In the genomic region with DNA sequence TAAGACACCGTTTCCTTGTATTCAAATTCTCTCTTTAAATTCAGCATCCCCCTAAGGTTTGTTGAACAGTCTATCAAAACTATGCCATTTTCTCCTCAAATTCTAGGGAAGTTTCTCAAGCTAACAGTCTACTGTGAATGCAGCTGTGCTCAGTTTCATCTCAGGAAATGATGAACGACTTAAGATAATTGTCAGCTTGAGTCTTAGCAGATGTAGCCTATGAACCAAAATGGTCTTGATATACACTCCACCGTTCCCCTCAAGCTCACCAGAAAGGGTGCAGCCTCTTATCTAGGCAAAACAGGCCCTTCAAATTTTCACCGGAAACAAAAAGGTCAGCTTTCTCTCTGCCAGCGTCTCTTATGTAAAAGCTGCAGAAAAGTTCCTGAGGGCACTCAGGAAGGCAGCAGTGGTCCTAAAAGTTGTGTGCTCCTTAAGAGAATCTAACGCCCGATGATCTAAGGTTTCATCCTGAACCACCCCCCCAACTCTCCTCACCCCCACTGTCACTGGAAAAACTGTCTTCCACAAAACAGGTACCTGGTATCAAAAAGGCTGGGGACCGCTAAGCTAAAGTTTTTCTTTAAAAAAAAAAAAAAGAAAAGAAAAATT, we compare ENCODE assay signal across 1 cellular context.
TF ChIP-seq lines count a peak whose summit lies in the region.

No MANE protein-coding gene starts in this region.

TF ChIP-seq in K562, 482 proteins besides CTCF, POLR2A, EP300 and RAD21 (continued from another document and continues in another):
- TF ChIP-seq, protein P1, sequence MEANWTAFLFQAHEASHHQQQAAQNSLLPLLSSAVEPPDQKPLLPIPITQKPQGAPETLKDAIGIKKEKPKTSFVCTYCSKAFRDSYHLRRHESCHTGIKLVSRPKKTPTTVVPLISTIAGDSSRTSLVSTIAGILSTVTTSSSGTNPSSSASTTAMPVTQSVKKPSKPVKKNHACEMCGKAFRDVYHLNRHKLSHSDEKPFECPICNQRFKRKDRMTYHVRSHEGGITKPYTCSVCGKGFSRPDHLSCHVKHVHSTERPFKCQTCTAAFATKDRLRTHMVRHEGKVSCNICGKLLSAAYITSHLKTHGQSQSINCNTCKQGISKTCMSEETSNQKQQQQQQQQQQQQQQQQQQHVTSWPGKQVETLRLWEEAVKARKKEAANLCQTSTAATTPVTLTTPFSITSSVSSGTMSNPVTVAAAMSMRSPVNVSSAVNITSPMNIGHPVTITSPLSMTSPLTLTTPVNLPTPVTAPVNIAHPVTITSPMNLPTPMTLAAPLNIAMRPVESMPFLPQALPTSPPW (CRISPR knock-in tag; IDR thresholded peaks at IDR 0.05) = peak; percentile 60
- TF ChIP-seq SNRNP70 (optimal IDR thresholded peaks at IDR 0.05; ENCODE audit: low read depth, low read length) (no peak), MAFG (tag; conservative IDR thresholded peaks at IDR 0.05) (no peak), NUFIP1 (IDR thresholded peaks at IDR 0.05; ENCODE audit: partially characterized antibody) (no peak), ZNF184 (CRISPR knock-in tag; IDR thresholded peaks at IDR 0.05) (no peak), ETV5 (CRISPR knock-in tag; IDR thresholded peaks at IDR 0.05; ENCODE audit: low read depth) (peak; percentile 95), RHOXF2B (CRISPR knock-in tag; conservative IDR thresholded peaks at IDR 0.05) (no peak), CHD1 (IDR thresholded peaks at IDR 0.05; ENCODE audit: low read length) (no peak), ZNF347 (CRISPR knock-in tag; IDR thresholded peaks at IDR 0.05; ENCODE audit: low read depth) (no peak), AFF4 (CRISPR knock-in tag; IDR thresholded peaks at IDR 0.05) (peak; percentile 62), SMC3 (conservative IDR thresholded peaks at IDR 0.05; ENCODE audit: insufficient read depth, low read depth, low read length) (no peak), PHB2 (IDR thresholded peaks at IDR 0.05; ENCODE audit: low read depth) (peak; percentile 83), NKRF (IDR thresholded peaks at IDR 0.05; ENCODE audit: borderline replicate concordance) (no peak), BACH1 (tag; IDR thresholded peaks at IDR 0.05) (peak; percentile 63), ZKSCAN8 (CRISPR knock-in tag; IDR thresholded peaks at IDR 0.05) (0 out of 2 replicates have a peak, but pooled peaks have one; percentile 42), HSF4 (CRISPR knock-in tag; IDR thresholded peaks at IDR 0.05; ENCODE audit: borderline replicate concordance) (no peak), ZNF175 (CRISPR knock-in tag; IDR thresholded peaks at IDR 0.05; ENCODE audit: low read depth) (peak; percentile 95), SRSF7 (optimal IDR thresholded peaks at IDR 0.05; ENCODE audit: low read depth, low read length) (no peak), ZNF57 (CRISPR knock-in tag; IDR thresholded peaks at IDR 0.05) (no peak), RCOR1 (IDR thresholded peaks at IDR 0.05; ENCODE audit: borderline replicate concordance in 1 of 2, low read depth in 2 of 2, low read length in 2 of 2) (peak; percentile 58 to 89; a peak in 2 of 4 replicates), POLR2B (IDR thresholded peaks at IDR 0.05; ENCODE audit: low read depth, partially characterized antibody) (peak; percentile 38), ZNF124 (CRISPR knock-in tag; IDR thresholded peaks at IDR 0.05) (no peak), ZNF75A (CRISPR knock-in tag; IDR thresholded peaks at IDR 0.05) (no peak), TAL1 (IDR thresholded peaks at IDR 0.05) (peak; percentile 97), SETDB1 (IDR thresholded peaks at IDR 0.05; ENCODE audit: low read length) (no peak), CHAMP1 (IDR thresholded peaks at IDR 0.05) (peak; percentile 63; the same call in 1 of the 2 replicates), PML (IDR thresholded peaks at IDR 0.05; ENCODE audit: low read length) (peak; percentile 96), ESRRB (CRISPR knock-in tag; IDR thresholded peaks at IDR 0.05; ENCODE audit: borderline replicate concordance) (no peak), RBM34 (IDR thresholded peaks at IDR 0.05; ENCODE audit: borderline replicate concordance, insufficient read depth, low read length) (no peak), TCF3 (CRISPR knock-in tag; IDR thresholded peaks at IDR 0.05) (peak; percentile 94), ILF3 (IDR thresholded peaks at IDR 0.05; ENCODE audit: borderline replicate concordance) (no peak; the same call in 1 of the 2 replicates), POU5F1 (IDR thresholded peaks at IDR 0.05; ENCODE audit: borderline replicate concordance, low read depth, low read length, partially characterized antibody) (no peak), ZC3H11A (IDR thresholded peaks at IDR 0.05; ENCODE audit: low read depth, low read length) (no peak)
- TF ChIP-seq, protein P2, sequence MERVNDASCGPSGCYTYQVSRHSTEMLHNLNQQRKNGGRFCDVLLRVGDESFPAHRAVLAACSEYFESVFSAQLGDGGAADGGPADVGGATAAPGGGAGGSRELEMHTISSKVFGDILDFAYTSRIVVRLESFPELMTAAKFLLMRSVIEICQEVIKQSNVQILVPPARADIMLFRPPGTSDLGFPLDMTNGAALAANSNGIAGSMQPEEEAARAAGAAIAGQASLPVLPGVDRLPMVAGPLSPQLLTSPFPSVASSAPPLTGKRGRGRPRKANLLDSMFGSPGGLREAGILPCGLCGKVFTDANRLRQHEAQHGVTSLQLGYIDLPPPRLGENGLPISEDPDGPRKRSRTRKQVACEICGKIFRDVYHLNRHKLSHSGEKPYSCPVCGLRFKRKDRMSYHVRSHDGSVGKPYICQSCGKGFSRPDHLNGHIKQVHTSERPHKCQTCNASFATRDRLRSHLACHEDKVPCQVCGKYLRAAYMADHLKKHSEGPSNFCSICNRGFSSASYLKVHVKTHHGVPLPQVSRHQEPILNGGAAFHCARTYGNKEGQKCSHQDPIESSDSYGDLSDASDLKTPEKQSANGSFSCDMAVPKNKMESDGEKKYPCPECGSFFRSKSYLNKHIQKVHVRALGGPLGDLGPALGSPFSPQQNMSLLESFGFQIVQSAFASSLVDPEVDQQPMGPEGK (CRISPR knock-in tag; IDR thresholded peaks at IDR 0.05; ENCODE audit: borderline replicate concordance) = no peak
- TF ChIP-seq, protein P3, sequence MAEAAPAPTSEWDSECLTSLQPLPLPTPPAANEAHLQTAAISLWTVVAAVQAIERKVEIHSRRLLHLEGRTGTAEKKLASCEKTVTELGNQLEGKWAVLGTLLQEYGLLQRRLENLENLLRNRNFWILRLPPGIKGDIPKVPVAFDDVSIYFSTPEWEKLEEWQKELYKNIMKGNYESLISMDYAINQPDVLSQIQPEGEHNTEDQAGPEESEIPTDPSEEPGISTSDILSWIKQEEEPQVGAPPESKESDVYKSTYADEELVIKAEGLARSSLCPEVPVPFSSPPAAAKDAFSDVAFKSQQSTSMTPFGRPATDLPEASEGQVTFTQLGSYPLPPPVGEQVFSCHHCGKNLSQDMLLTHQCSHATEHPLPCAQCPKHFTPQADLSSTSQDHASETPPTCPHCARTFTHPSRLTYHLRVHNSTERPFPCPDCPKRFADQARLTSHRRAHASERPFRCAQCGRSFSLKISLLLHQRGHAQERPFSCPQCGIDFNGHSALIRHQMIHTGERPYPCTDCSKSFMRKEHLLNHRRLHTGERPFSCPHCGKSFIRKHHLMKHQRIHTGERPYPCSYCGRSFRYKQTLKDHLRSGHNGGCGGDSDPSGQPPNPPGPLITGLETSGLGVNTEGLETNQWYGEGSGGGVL (CRISPR knock-in tag; IDR thresholded peaks at IDR 0.05) = no peak
- TF ChIP-seq, protein P4, sequence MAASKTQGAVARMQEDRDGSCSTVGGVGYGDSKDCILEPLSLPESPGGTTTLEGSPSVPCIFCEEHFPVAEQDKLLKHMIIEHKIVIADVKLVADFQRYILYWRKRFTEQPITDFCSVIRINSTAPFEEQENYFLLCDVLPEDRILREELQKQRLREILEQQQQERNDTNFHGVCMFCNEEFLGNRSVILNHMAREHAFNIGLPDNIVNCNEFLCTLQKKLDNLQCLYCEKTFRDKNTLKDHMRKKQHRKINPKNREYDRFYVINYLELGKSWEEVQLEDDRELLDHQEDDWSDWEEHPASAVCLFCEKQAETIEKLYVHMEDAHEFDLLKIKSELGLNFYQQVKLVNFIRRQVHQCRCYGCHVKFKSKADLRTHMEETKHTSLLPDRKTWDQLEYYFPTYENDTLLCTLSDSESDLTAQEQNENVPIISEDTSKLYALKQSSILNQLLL (CRISPR knock-in tag; IDR thresholded peaks at IDR 0.05; ENCODE audit: borderline replicate concordance) = no peak
- TF ChIP-seq, protein P5, sequence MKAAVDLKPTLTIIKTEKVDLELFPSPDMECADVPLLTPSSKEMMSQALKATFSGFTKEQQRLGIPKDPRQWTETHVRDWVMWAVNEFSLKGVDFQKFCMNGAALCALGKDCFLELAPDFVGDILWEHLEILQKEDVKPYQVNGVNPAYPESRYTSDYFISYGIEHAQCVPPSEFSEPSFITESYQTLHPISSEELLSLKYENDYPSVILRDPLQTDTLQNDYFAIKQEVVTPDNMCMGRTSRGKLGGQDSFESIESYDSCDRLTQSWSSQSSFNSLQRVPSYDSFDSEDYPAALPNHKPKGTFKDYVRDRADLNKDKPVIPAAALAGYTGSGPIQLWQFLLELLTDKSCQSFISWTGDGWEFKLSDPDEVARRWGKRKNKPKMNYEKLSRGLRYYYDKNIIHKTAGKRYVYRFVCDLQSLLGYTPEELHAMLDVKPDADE (conservative IDR thresholded peaks at IDR 0.05; ENCODE audit: control insufficient read depth, low read depth, low read length) = peak; percentile 71; the same call in 1 of the 2 replicates
- TF ChIP-seq, protein P6, sequence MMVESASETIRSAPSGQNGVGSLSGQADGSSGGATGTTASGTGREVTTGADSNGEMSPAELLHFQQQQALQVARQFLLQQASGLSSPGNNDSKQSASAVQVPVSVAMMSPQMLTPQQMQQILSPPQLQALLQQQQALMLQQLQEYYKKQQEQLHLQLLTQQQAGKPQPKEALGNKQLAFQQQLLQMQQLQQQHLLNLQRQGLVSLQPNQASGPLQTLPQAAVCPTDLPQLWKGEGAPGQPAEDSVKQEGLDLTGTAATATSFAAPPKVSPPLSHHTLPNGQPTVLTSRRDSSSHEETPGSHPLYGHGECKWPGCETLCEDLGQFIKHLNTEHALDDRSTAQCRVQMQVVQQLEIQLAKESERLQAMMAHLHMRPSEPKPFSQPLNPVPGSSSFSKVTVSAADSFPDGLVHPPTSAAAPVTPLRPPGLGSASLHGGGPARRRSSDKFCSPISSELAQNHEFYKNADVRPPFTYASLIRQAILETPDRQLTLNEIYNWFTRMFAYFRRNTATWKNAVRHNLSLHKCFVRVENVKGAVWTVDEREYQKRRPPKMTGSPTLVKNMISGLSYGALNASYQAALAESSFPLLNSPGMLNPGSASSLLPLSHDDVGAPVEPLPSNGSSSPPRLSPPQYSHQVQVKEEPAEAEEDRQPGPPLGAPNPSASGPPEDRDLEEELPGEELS (CRISPR knock-in tag; IDR thresholded peaks at IDR 0.05; ENCODE audit: borderline replicate concordance) = no peak
